Comparison of ENCODE assay signal across 8 cellular contexts in genomic region chr19:37466798-37467607, GRCh38. TPM values are rescaled to one million over a fixed set of nuclear protein-coding genes. Genes with fewer than 3 reads are reported as not detected.
DNase-seq lines count a peak whose midpoint lies in the region; ATAC-seq and TF ChIP-seq lines count a peak whose summit lies in the region.

Gene ZNF569 (minus strand): TSS chr19:37467444. CDS start chr19:37444921, 22,523 bp downstream.

- H3K9me3 ChIP-seq in HEK293 (ENCODE audit: control insufficient read depth, insufficient read depth, low read depth, low read length) (peaks cover 21% of the 10 kb centered on the region), thymus (ENCODE audit: control insufficient read depth) (no peaks in the 10 kb centered on the region)

- H3K4me3 ChIP-seq in HEK293 (ENCODE audit: low read depth, low read length) (peak within 1 kb of the TSS; percentile 63), thymus (ENCODE audit: low read length) (peak within 1 kb of the TSS; percentile 88)

- POLR2A ChIA-PET in HEK293 (lab: Yijun Ruan, JAX), result interaction anchor here (0.6 to 3.3 kb wide), 17 partner anchors 9 to 977 kb away, joined by 3 to 27 read pairs (median 5); partner anchors contain the start of genes SIPA1L3, WDR87, ZNF345 and ZNF383
- POLR2A ChIA-PET in activated naive CD8-positive, alpha-beta T cell treated with anti-CD3 and anti-CD28 coated beads, Interleukin-2, amount 10 ng/mL, durations not matched to agents 7 days and 5 days (lab: Charles Lee), result interaction anchor here (0.9 to 4.2 kb wide), 9 partner anchors 10 to 617 kb away, joined by 3 to 44 read pairs (median 7); partner anchors contain the start of genes ZNF345, ZNF527, ZNF540 and ZNF571

- peak within 1 kb of the TSS; percentile 96 for H3K4me3 Mint-ChIP-seq in activated naive CD8-positive, alpha-beta T cell treated with anti-CD3 and anti-CD28 coated beads, Interleukin-2, amount 10 ng/mL, durations not matched to agents 7 days and 5 days
- peak within 1 kb of the TSS; percentile 94 for H3K4me3 Mint-ChIP-seq in osteocyte (ENCODE audit: unreplicated experiment)

- peak within 1 kb of the TSS; percentile 89 for H3K27ac Mint-ChIP-seq in activated naive CD8-positive, alpha-beta T cell treated with anti-CD3 and anti-CD28 coated beads, Interleukin-2, amount 10 ng/mL, durations not matched to agents 7 days and 5 days
- H3K27ac Mint-ChIP-seq in osteocyte (ENCODE audit: unreplicated experiment), result peak within 1 kb of the TSS; percentile 97

- H3K27me3 Mint-ChIP-seq in activated naive CD8-positive, alpha-beta T cell treated with anti-CD3 and anti-CD28 coated beads, Interleukin-2, amount 10 ng/mL, durations not matched to agents 7 days and 5 days, result no peaks in the 10 kb centered on the region
- no peaks in the 10 kb centered on the region for H3K27me3 Mint-ChIP-seq in osteocyte (ENCODE audit: unreplicated experiment)

- no peaks in the 10 kb centered on the region for H3K27me3 ChIP-seq in thymus (ENCODE audit: control insufficient read depth, insufficient read depth)

- DNase-seq in GF-D8 (lab: John Stamatoyannopoulos, UW) (peak; percentile 86), MV-4-11 (lab: John Stamatoyannopoulos, UW) (peak; percentile 96), Right ventricle myocardium inferior (ENCODE audit: missing footprints) (peak; percentile 93), osteocyte (ENCODE audit: extremely low spot score, unreplicated experiment) (peak; percentile 92)
- DNase-seq in activated naive CD8-positive, alpha-beta T cell treated with anti-CD3 and anti-CD28 coated beads, Interleukin-2, amount 10 ng/mL, durations not matched to agents 7 days and 5 days, result peak; percentile 87

- CTCF ChIA-PET in HEK293 (lab: Yijun Ruan, JAX), result interaction anchor here (0.6 to 1.1 kb wide), 5 partner anchors 12 to 1077 kb away, joined by 3 read pairs; no protein-coding TSS in a partner anchor

- intact Hi-C loops in Right ventricle myocardium inferior (cut with DNase I), result loop anchor here (2.0 to 10.0 kb wide), 5 partner anchors 40 to 695 kb away; partner anchors contain the start of genes ZNF383, ZNF527, ZNF793 and ZNF850

- H3K9me3 Mint-ChIP-seq in activated naive CD8-positive, alpha-beta T cell treated with anti-CD3 and anti-CD28 coated beads, Interleukin-2, amount 10 ng/mL, durations not matched to agents 7 days and 5 days, result peaks cover 11% of the 10 kb centered on the region
- peaks cover 13% of the 10 kb centered on the region for H3K9me3 Mint-ChIP-seq in osteocyte (ENCODE audit: unreplicated experiment)

- peaks cover 6% of the 10 kb centered on the region; the same call in 1 of the 2 replicates for H3K4me1 ChIP-seq in HEK293 (ENCODE audit: control insufficient read depth, insufficient read depth, low read length)
- H3K4me1 ChIP-seq in thymus (ENCODE audit: control insufficient read depth, insufficient read depth, low read length), result peaks cover 12% of the 10 kb centered on the region

- ATAC-seq in SK-N-SH treated with all-trans-retinoic acid at 6 μM for 48 hours (peak; percentile 78), Right ventricle myocardium inferior (peak; percentile 83)
- peak; percentile 68 for ATAC-seq in activated naive CD8-positive, alpha-beta T cell treated with anti-CD3 and anti-CD28 coated beads, Interleukin-2, amount 10 ng/mL, durations not matched to agents 7 days and 5 days (ENCODE audit: low read depth)

- H3K4me1 Mint-ChIP-seq in activated naive CD8-positive, alpha-beta T cell treated with anti-CD3 and anti-CD28 coated beads, Interleukin-2, amount 10 ng/mL, durations not matched to agents 7 days and 5 days, result peaks cover 20% of the 10 kb centered on the region
- peaks cover 33% of the 10 kb centered on the region for H3K4me1 Mint-ChIP-seq in osteocyte (ENCODE audit: unreplicated experiment)

- H3K36me3 Mint-ChIP-seq in activated naive CD8-positive, alpha-beta T cell treated with anti-CD3 and anti-CD28 coated beads, Interleukin-2, amount 10 ng/mL, durations not matched to agents 7 days and 5 days, result peaks cover 26% of the 10 kb centered on the region
- peaks cover 24% of the 10 kb centered on the region for H3K36me3 Mint-ChIP-seq in osteocyte (ENCODE audit: unreplicated experiment)

- WGBS in thymus, result under 1% methylated on average over 62 of the region's 62 CpGs

- TF ChIP-seq CTCF in HEK293 (tag by site-specific recombination; IDR thresholded peaks at IDR 0.05), result peak; percentile 88
- no peak for TF ChIP-seq CTCF in osteocyte (IDR thresholded peaks at IDR 0.05)

- H3K27ac ChIP-seq in HEK293 (ENCODE audit: extremely low read depth, low read depth, low read length) (peak within 1 kb of the TSS; percentile 88), thymus (ENCODE audit: low read depth) (peak within 1 kb of the TSS; percentile 97)

- H3K36me3 ChIP-seq in HEK293 (ENCODE audit: control insufficient read depth in 2 of 2, insufficient read depth in 1 of 2, low read length in 2 of 2) (peaks cover 42 to 56% of the 10 kb centered on the region in 2 experiments), thymus (ENCODE audit: control insufficient read depth, insufficient read depth) (peaks cover 17% of the 10 kb centered on the region)

TF ChIP-seq in HEK293, 187 proteins besides CTCF, POLR2A, EP300 and RAD21 (continues in another document):
- TF ChIP-seq KLF1 (tag by site-specific recombination; IDR thresholded peaks at IDR 0.05), result peak; percentile 81
- peak; percentile 79 for TF ChIP-seq ZBTB10 (tag by site-specific recombination; IDR thresholded peaks at IDR 0.05)
- TF ChIP-seq ZSCAN18 (tag by site-specific recombination; IDR thresholded peaks at IDR 0.05), result peak; percentile 95

TF ChIP-seq in SK-N-SH treated with all-trans-retinoic acid at 6 μM for 48 hours, 23 proteins besides CTCF, POLR2A, EP300 and RAD21:
- TF ChIP-seq OSR1 (CRISPR knock-in tag; IDR thresholded peaks at IDR 0.05), result no peak
- no peak for TF ChIP-seq TSHZ2 (CRISPR knock-in tag; IDR thresholded peaks at IDR 0.05)
- no peak for TF ChIP-seq ZC3H10 (CRISPR knock-in tag; IDR thresholded peaks at IDR 0.05)
- TF ChIP-seq CREB5 (CRISPR knock-in tag; IDR thresholded peaks at IDR 0.05; ENCODE audit: low read depth), result no peak
- 0 out of 2 replicates have a peak, but pooled peaks have one; percentile 30 for TF ChIP-seq ZFP3 (CRISPR knock-in tag; IDR thresholded peaks at IDR 0.05)
- peak; percentile 76; the same call in 1 of the 2 replicates for TF ChIP-seq PATZ1 (CRISPR knock-in tag; IDR thresholded peaks at IDR 0.05; ENCODE audit: borderline replicate concordance)
TF ChIP-seq in SK-N-SH treated with all-trans-retinoic acid at 6 μM for 48 hours: peak in this region for 2.

RNA-seq across cellular contexts. Expression of gene ZNF569, which starts in this region (rescaled TPM):
- 10 to 100 TPM; 12.8 to 12.9 TPM for total RNA-seq in activated naive CD8-positive, alpha-beta T cell treated with anti-CD3 and anti-CD28 coated beads, Interleukin-2, amount 10 ng/mL, durations not matched to agents 7 days and 5 days
- 6.0 TPM for total RNA-seq in Right ventricle myocardium inferior
- 6.2 and 7.1 TPM in 2 replicates for total RNA-seq in osteocyte
- polyA plus RNA-seq in thymus, result 6.8 TPM

Comparison
In these comparisons a context has a peak if more than half of its experiments do, and no peak if none do; other contexts are left out.
1. Peak in every context shown above with its lines: DNase-seq, ATAC-seq, H3K4me3 ChIP-seq and H3K27ac ChIP-seq.